ENCODE assay signal across 11 cellular contexts in the genomic region with DNA sequence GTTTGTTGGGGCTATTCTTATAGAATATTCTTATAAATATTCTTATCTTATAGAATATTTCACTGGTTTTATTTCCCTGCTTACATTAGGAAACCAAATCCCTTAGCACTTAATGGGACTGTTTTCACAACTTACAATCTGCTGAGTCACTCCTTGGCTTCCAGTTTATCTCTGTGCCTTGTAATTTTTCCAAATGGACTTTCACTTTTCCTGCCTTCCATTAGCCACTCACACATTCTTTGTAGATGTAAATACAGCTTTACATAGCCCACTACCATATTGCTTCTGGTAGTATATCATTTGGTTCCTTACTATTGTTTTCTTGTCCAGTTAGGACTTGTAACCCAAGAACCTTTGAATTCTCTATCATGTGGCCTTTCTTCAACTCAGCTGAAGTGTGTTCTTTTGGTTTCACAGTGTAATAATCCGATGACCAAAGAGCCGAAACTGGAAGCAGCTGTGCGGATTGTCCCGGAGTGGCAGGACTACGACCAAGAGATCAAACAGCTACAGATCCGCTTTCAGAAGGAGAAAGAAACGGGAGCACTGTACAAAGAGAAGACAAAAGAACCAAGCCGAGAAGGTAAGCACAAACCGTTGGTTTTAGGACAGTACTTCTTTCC.
DNase-seq lines count a peak whose midpoint lies in the region; ATAC-seq and TF ChIP-seq lines count a peak whose summit lies in the region.
"Had no signal": no experiment of that assay in that cellular context is flagged by ENCODE, and none has a peak within 500 bp of the region (broad histone marks: within the 10 kb centered on the region; RNA-seq: fewer than 3 reads in every experiment).

No MANE protein-coding gene starts in this region.

- H3K9me3 ChIP-seq in PC-9 (ENCODE audit: insufficient read depth, low read depth), result no peaks in the 10 kb centered on the region
- H3K9me3 ChIP-seq: tibial artery had no signal

- POLR2A ChIA-PET in PC-9 (lab: Charles Lee; ENCODE audit: unreplicated experiment), result interaction anchor here (0.7 kb wide), 1 partner anchor 461 kb away, joined by 4 read pairs; no protein-coding TSS in a partner anchor

- peak; percentile 83 for DNase-seq in EH (ENCODE audit: low read depth)
- DNase-seq in PC-9, result no peak
- peak; percentile 90 for DNase-seq in fibroblast of the aortic adventitia (ENCODE audit: low read depth)
- no peak for DNase-seq in omental fat pad (ENCODE audit: low spot score)
- no peak for DNase-seq in activated effector memory CD4-positive, alpha-beta T cell treated with Interleukin-2 at 50 U/mL for 16 hours
- no peak for DNase-seq in GM13977 (ENCODE audit: low spot score)
- DNase-seq in mucosa of gallbladder (ENCODE audit: low spot score), result no peak
- DNase-seq: NCI-H524 treated with DMSO at 0.1 percent for 48 hours, tibial artery had no signal

- peaks cover 10% of the 10 kb centered on the region for H3K4me1 ChIP-seq in PC-9 (replicated peaks; ENCODE audit: insufficient read depth)
- H3K4me1 ChIP-seq: tibial artery had no signal

- intact Hi-C loops in PC-9 (cut with micrococcal nuclease; ENCODE audit: unreplicated experiment), result no loop called here

- in situ Hi-C loops in GM13977 (cut with MboI; ENCODE audit: low pct_unique_long_range_greater_than_20kb, low sequenced_read_pairs, unreplicated experiment), result no loop called here

- no peaks in the 10 kb centered on the region for H3K27me3 ChIP-seq in PC-9 (ENCODE audit: insufficient read depth, low read depth)
- H3K27me3 ChIP-seq: tibial artery had no signal

- peaks cover 42% of the 10 kb centered on the region for H3K36me3 ChIP-seq in PC-9 (ENCODE audit: low read depth)

- ATAC-seq in omental fat pad (ENCODE audit: low FRiP score) (peak; percentile 67), GM18517 (IDR thresholded peaks at IDR 0.05; ENCODE audit: unreplicated experiment) (no peak)
- ATAC-seq: WTC11 had no signal

- peak overlapping the region; percentile 54 for H3K27ac ChIP-seq in PC-9
- H3K27ac ChIP-seq: tibial artery had no signal

- H4K20me1 ChIP-seq in PC-9 (ENCODE audit: insufficient read depth), result no peaks in the 10 kb centered on the region; the same call in 1 of the 2 replicates

- TF ChIP-seq CTCF in PC-9 (conservative IDR thresholded peaks at IDR 0.05), result no peak
- no peak for TF ChIP-seq CTCF in fibroblast of the aortic adventitia (IDR thresholded peaks at IDR 0.05; ENCODE audit: insufficient read depth, low read length)
- TF ChIP-seq CTCF in omental fat pad (IDR thresholded peaks at IDR 0.05), result no peak
- no peak for TF ChIP-seq CTCF in GM13977 (IDR thresholded peaks at IDR 0.05; ENCODE audit: extremely low read depth, insufficient read depth, missing control alignments)

- H3K9me2 ChIP-seq in PC-9 (ENCODE audit: insufficient read depth), result no peaks in the 10 kb centered on the region

- H3K79me2 ChIP-seq in PC-9 (ENCODE audit: low read depth), result no peaks in the 10 kb centered on the region

- H2AFZ ChIP-seq in PC-9, result no peak overlapping the region

- BruUV-seq in PC-9 (replicated peaks; lab: Mats Ljungman, UMichigan), result no TSS peak

- H3K4me2 ChIP-seq in PC-9, result no peak overlapping the region; the same call in 1 of the 2 replicates

- H3F3A ChIP-seq in PC-9 (ENCODE audit: insufficient read depth, low read depth), result no peaks in the 10 kb centered on the region

- CTCF ChIA-PET in PC-9 (lab: Charles Lee), result no interaction called here

- H3K4me3 ChIP-seq in PC-9 (no peak overlapping the region), fibroblast of the aortic adventitia (ENCODE audit: low read depth, low read length) (peak overlapping the region; percentile 34)
- H3K4me3 ChIP-seq: tibial artery had no signal

Comparison
In these comparisons a context has a peak if more than half of its experiments do, and no peak if none do; other contexts are left out.
1. DNase-seq: peak in EH (single experiment) and fibroblast of the aortic adventitia (single experiment); none in PC-9 (0 of 2), omental fat pad (single experiment), activated effector memory CD4-positive, alpha-beta T cell treated with Interleukin-2 at 50 U/mL for 16 hours (single experiment), GM13977 (single experiment) and mucosa of gallbladder (single experiment).